In the genomic region with DNA sequence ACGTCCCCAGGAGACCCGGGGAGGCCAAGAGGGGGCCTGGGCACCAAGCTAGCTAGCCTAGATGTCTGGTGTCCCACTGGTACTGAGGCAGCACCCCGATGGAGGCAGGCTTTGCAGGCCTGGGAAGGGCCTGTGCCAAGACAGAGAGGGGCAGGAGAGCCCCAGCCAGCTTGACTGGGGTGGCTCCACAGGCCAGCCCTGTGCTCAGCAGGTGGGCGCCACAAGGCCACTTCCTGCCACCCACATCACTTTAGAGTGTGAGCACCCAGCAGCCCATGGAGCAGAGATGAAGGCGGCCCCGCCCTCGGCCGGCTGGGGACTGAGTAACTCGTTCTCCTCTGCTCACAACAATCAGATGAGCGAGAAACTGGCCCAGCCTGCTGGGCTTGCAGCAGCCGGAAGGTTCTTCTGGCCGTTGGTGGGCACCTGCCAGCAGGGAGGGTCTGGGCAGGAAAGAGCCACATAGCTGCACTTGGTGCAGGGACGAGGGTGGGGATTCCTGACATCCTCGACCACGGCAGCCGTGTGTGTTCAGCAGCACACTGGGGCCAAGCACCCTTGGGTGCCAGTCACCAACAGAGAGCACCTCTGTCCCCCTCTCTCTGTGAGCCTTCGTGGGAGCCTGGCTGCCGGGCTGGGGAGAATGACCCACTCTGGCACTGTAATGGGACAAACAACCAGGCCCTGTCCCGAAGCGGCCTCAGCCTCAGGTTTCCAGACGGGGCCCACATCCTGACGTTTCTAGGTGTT, we compare ENCODE assay signal across 15 cellular contexts. TPM values are rescaled to one million over a fixed set of nuclear protein-coding genes. Genes with fewer than 3 reads are reported as not detected.
DNase-seq lines count a peak whose midpoint lies in the region; ATAC-seq, FAIRE-seq and TF ChIP-seq lines count a peak whose summit lies in the region.
"Had no signal": no experiment of that assay in that cellular context is flagged by ENCODE, and none has a peak within 500 bp of the region (broad histone marks: within the 10 kb centered on the region; RNA-seq: fewer than 3 reads in every experiment).

No MANE protein-coding gene starts in this region.

- H3K27ac ChIP-seq in A673 (ENCODE audit: low read depth, low read length, poor library complexity, severe bottlenecking) (no peak overlapping the region), small intestine (ENCODE audit: low read depth in 1 of 2, low read length in 1 of 2) (no peak overlapping the region)

- POLR2A ChIA-PET in A673 (lab: Charles Lee; ENCODE audit: low non-redundant PET), result no interaction called here

- intact Hi-C loops in A673 (cut with micrococcal nuclease; ENCODE audit: unreplicated experiment), result no loop called here

- H3K9me3 Mint-ChIP-seq in osteocyte (ENCODE audit: unreplicated experiment), result no peaks in the 10 kb centered on the region
- H3K9me3 Mint-ChIP-seq: H9; T-helper 1 cell treated with Interleukin-12 subunit alpha and Interleukin-12 subunit beta and Interleukin-4 antibody, amounts not matched to agents 30 μg/mL and 1 μg/mL, for 36 hours had no signal

- 79 to 86% (median 81%) methylated on average over 22 of the region's 22 CpGs for WGBS in small intestine, 3 donors

- H3K36me3 ChIP-seq in A673 (ENCODE audit: insufficient read depth, low read length, poor library complexity, severe bottlenecking), result no peaks in the 10 kb centered on the region
- H3K36me3 ChIP-seq in small intestine (ENCODE audit: control insufficient read depth in 2 of 2, insufficient read depth in 2 of 2, low read length in 2 of 2), result no peaks in the 10 kb centered on the region

- H3K4me1 ChIP-seq in A673 (ENCODE audit: insufficient read depth, low read length, poor library complexity, severe bottlenecking), result peaks cover 22% of the 10 kb centered on the region
- H3K4me1 ChIP-seq in small intestine (ENCODE audit: control insufficient read depth in 2 of 2, insufficient read depth in 1 of 2, low read depth in 1 of 2, low read length in 1 of 2), result peaks cover 0 to 5% of the 10 kb centered on the region in 2 donors

- FAIRE-seq in small intestine (lab: Jason Lieb, UNC), result no peak

- CTCF ChIA-PET in A673 (lab: Charles Lee), result no interaction called here

- BruUV-seq in A673 (replicated peaks; lab: Mats Ljungman, UMichigan), result no TSS peak

- no peaks in the 10 kb centered on the region for H3K27me3 Mint-ChIP-seq in osteocyte (ENCODE audit: unreplicated experiment)

- H3K4me1 Mint-ChIP-seq in osteocyte (ENCODE audit: unreplicated experiment), result peaks cover 96% of the 10 kb centered on the region

- H3K9me3 ChIP-seq in A673 (ENCODE audit: low read depth, low read length, poor library complexity, severe bottlenecking), result no peaks in the 10 kb centered on the region
- H3K9me3 ChIP-seq in small intestine (ENCODE audit: control insufficient read depth, low read depth), result no peaks in the 10 kb centered on the region

- DNase-seq in A673 (ENCODE audit: low spot score), result peak; percentile 14
- peak; percentile 62 for DNase-seq in Jurkat, Clone E6-1 (ENCODE audit: low read depth, low spot score)
- no peak for DNase-seq in osteocyte (ENCODE audit: extremely low spot score, unreplicated experiment)
- DNase-seq in stimulated activated CD4-positive, alpha-beta T cell treated with anti-CD3 and anti-CD28 coated beads, Interleukin-1b, Interleukin-23, amount 100 ng/mL, for 48 hours, result no peak
- no peak for DNase-seq in small intestine
- no peak for DNase-seq in foreskin melanocyte
- no peak for DNase-seq in NK-92 (lab: John Stamatoyannopoulos, UW; ENCODE audit: unreplicated experiment)
- DNase-seq: erythroblast; H9; islet precursor cell; NCI-H1092 treated with DMSO at 0.1 percent for 48 hours; NK-92 treated with Interleukin-12 subunit alpha and Interleukin-12 subunit beta, amount 100 ng/mL, for 24 hours; nucleus accumbens had no signal

- ATAC-seq in esophagus mucosa, result peak; percentile 63

- no peaks in the 10 kb centered on the region for H3K36me3 Mint-ChIP-seq in osteocyte (ENCODE audit: unreplicated experiment)

- H3K27me3 ChIP-seq in A673 (replicated peaks; ENCODE audit: insufficient read depth, low read depth, low read length, poor library complexity) (no peaks in the 10 kb centered on the region), small intestine (ENCODE audit: control insufficient read depth in 2 of 2, insufficient read depth in 2 of 2, low read length in 2 of 2) (peaks cover 0 to 2% of the 10 kb centered on the region in 2 donors)

- H3K27ac Mint-ChIP-seq in osteocyte (ENCODE audit: unreplicated experiment), result peak overlapping the region; percentile 27
- H3K27ac Mint-ChIP-seq: T-helper 1 cell treated with Interleukin-12 subunit alpha and Interleukin-12 subunit beta and Interleukin-4 antibody, amounts not matched to agents 30 μg/mL and 1 μg/mL, for 36 hours had no signal

- H3K4me3 ChIP-seq in A673 (ENCODE audit: low read depth, low read length, poor library complexity, severe bottlenecking), result no peak overlapping the region
- no peak overlapping the region for H3K4me3 ChIP-seq in Jurkat, Clone E6-1 (ENCODE audit: low read length)
- no peak overlapping the region for H3K4me3 ChIP-seq in small intestine (ENCODE audit: low read depth in 1 of 2, low read length in 2 of 2)

- TF ChIP-seq CTCF in A673 (conservative IDR thresholded peaks at IDR 0.05; ENCODE audit: low read depth, low read length) (no peak), osteocyte (IDR thresholded peaks at IDR 0.05) (no peak)

- peak overlapping the region; percentile 10 for H3K4me3 Mint-ChIP-seq in osteocyte (ENCODE audit: unreplicated experiment)
- H3K4me3 Mint-ChIP-seq: T-helper 1 cell treated with Interleukin-12 subunit alpha and Interleukin-12 subunit beta and Interleukin-4 antibody, amounts not matched to agents 30 μg/mL and 1 μg/mL, for 36 hours had no signal

RNA-seq across cellular contexts. Expression of gene OSBPL5, which starts 7.6 kb away (rescaled TPM):
- total RNA-seq in A673 (2021) (28.4 and 30.1 TPM in 2 replicates), esophagus mucosa (13.4 TPM), osteocyte (47.7 and 47.9 TPM in 2 replicates)
- 19.0 TPM for polyA plus RNA-seq in Jurkat, Clone E6-1 (2012; ENCODE audit: insufficient read depth, insufficient read length)
- 10 to 100 TPM in 1 of 3 donors, 1 to 10 TPM in 2; 1.6 to 12.9 (median 3.0) TPM for polyA plus RNA-seq in small intestine

Comparison
In these comparisons a context has a peak if more than half of its experiments do, and no peak if none do; other contexts are left out.
1. DNase-seq: peak in A673 (single experiment) and Jurkat, Clone E6-1 (single experiment); none in osteocyte (single experiment), stimulated activated CD4-positive, alpha-beta T cell treated with anti-CD3 and anti-CD28 coated beads, Interleukin-1b, Interleukin-23, amount 100 ng/mL, for 48 hours (single experiment), small intestine (single experiment), foreskin melanocyte (single experiment) and NK-92 (single experiment).